Comparison of ENCODE assay signal across 22 cellular contexts in genomic region chr6:115667478-115667996, GRCh38.
"Had no signal": no experiment of that assay in that cellular context is flagged by ENCODE, and none has a peak within 500 bp of the region (broad histone marks: within the 10 kb centered on the region; RNA-seq: fewer than 3 reads in every experiment).

No MANE protein-coding gene starts in this region.

- H3K4me3 ChIP-seq: body of pancreas, left lung, thoracic aorta, upper lobe of right lung had no signal

- H3K27me3 Mint-ChIP-seq: activated CD4-positive, alpha-beta T cell treated with anti-CD3 and anti-CD28 coated beads, Interleukin-2, amount 10 ng/mL, durations not matched to agents 24 days and 14 days had no signal

- H2AFZ ChIP-seq: parathyroid adenoma had no signal

- FAIRE-seq: colon had no signal

- H3K9me3 ChIP-seq: body of pancreas, left lung, neutrophil, thoracic aorta, upper lobe of right lung had no signal

- H3K27ac ChIP-seq: body of pancreas, left lung, neutrophil, parathyroid adenoma, thoracic aorta, upper lobe of right lung had no signal

- H3K79me2 ChIP-seq: parathyroid adenoma had no signal

- H3K4me1 ChIP-seq: body of pancreas, left lung, parathyroid adenoma, upper lobe of right lung had no signal

- H3K27ac Mint-ChIP-seq: activated CD4-positive, alpha-beta T cell treated with anti-CD3 and anti-CD28 coated beads, Interleukin-2, amount 10 ng/mL, durations not matched to agents 24 days and 14 days; activated CD8-positive, alpha-beta T cell treated with anti-CD3 and anti-CD28 coated beads, Interleukin-2, amount 10 ng/mL, durations not matched to agents 7 days and 5 days; activated naive CD4-positive, alpha-beta T cell treated with anti-CD3 and anti-CD28 coated beads, Interleukin-2, amount 50 U/mL, for 72 hours; activated T-cell treated with anti-CD3 and anti-CD28 coated beads, Interleukin-2, amount 50 U/mL, for 72 hours; natural killer cell; stimulated activated effector memory CD8-positive, alpha-beta T cell treated with anti-CD3 and anti-CD28 coated beads, Interleukin-12 subunit alpha, Interleukin-12 subunit beta, amount 100 ng/mL, for 72 hours had no signal

- DNase-seq: activated CD4-positive, alpha-beta T cell treated with anti-CD3 and anti-CD28 coated beads, Interleukin-2, amount 10 ng/mL, durations not matched to agents 24 days and 14 days; activated CD4-positive, CD25-positive, alpha-beta regulatory T cell; activated CD8-positive, alpha-beta memory T cell treated with anti-CD3 and anti-CD28 coated beads, Interleukin-2, amount 50 U/mL, for 4 hours; activated CD8-positive, alpha-beta T cell treated with anti-CD3 and anti-CD28 coated beads, Interleukin-2, amount 10 ng/mL, durations not matched to agents 7 days and 5 days; activated gamma-delta T cell; activated T-cell treated with anti-CD3 and anti-CD28 coated beads, Interleukin-2, amount 50 U/mL, for 72 hours; amygdala; body of pancreas; caudate nucleus; islet precursor cell; left lung; mesenchymal stem cell; natural killer cell; stimulated activated CD4-positive, alpha-beta T cell treated with anti-CD3 and anti-CD28 coated beads, Interleukin-1b, Interleukin-23, amount 100 ng/mL, for 48 hours; upper lobe of right lung had no signal

- H3K9me3 Mint-ChIP-seq: activated CD4-positive, alpha-beta T cell treated with anti-CD3 and anti-CD28 coated beads, Interleukin-2, amount 10 ng/mL, durations not matched to agents 24 days and 14 days; activated T-cell treated with anti-CD3 and anti-CD28 coated beads, Interleukin-2, amount 50 U/mL, for 72 hours; stimulated activated effector memory CD8-positive, alpha-beta T cell treated with anti-CD3 and anti-CD28 coated beads, Interleukin-12 subunit alpha, Interleukin-12 subunit beta, amount 100 ng/mL, for 72 hours had no signal

- H3K36me3 Mint-ChIP-seq: activated naive CD4-positive, alpha-beta T cell treated with anti-CD3 and anti-CD28 coated beads, Interleukin-2, amount 50 U/mL, for 72 hours; natural killer cell; stimulated activated effector memory CD8-positive, alpha-beta T cell treated with anti-CD3 and anti-CD28 coated beads, Interleukin-12 subunit alpha, Interleukin-12 subunit beta, amount 100 ng/mL, for 72 hours had no signal

- H3K4me3 Mint-ChIP-seq: activated CD4-positive, alpha-beta T cell treated with anti-CD3 and anti-CD28 coated beads, Interleukin-2, amount 10 ng/mL, durations not matched to agents 24 days and 14 days; activated CD8-positive, alpha-beta T cell treated with anti-CD3 and anti-CD28 coated beads, Interleukin-2, amount 10 ng/mL, durations not matched to agents 7 days and 5 days; activated T-cell treated with anti-CD3 and anti-CD28 coated beads, Interleukin-2, amount 50 U/mL, for 72 hours; natural killer cell; stimulated activated effector memory CD8-positive, alpha-beta T cell treated with anti-CD3 and anti-CD28 coated beads, Interleukin-12 subunit alpha, Interleukin-12 subunit beta, amount 100 ng/mL, for 72 hours had no signal

- H3K36me3 ChIP-seq: left lung, neutrophil, thoracic aorta, upper lobe of right lung had no signal

- H3K4me1 Mint-ChIP-seq: activated CD4-positive, alpha-beta T cell treated with anti-CD3 and anti-CD28 coated beads, Interleukin-2, amount 10 ng/mL, durations not matched to agents 24 days and 14 days; natural killer cell; stimulated activated effector memory CD8-positive, alpha-beta T cell treated with anti-CD3 and anti-CD28 coated beads, Interleukin-12 subunit alpha, Interleukin-12 subunit beta, amount 100 ng/mL, for 72 hours had no signal

- H3K27me3 ChIP-seq: body of pancreas, left lung, neutrophil, upper lobe of right lung had no signal

- ATAC-seq: activated CD8-positive, alpha-beta T cell treated with anti-CD3 and anti-CD28 coated beads, Interleukin-2, amount 10 ng/mL, durations not matched to agents 7 days and 5 days; activated naive CD4-positive, alpha-beta T cell treated with anti-CD3 and anti-CD28 coated beads, Interleukin-2, amount 50 U/mL, for 72 hours; activated T-cell treated with anti-CD3 and anti-CD28 coated beads, Interleukin-2, amount 50 U/mL, for 72 hours; body of pancreas; esophagus mucosa; left lung; natural killer cell; stimulated activated effector memory CD8-positive, alpha-beta T cell treated with anti-CD3 and anti-CD28 coated beads, Interleukin-12 subunit alpha, Interleukin-12 subunit beta, amount 100 ng/mL, for 72 hours; upper lobe of right lung had no signal
